Comparison of ENCODE assay signal across 1 cellular context in the genomic region with DNA sequence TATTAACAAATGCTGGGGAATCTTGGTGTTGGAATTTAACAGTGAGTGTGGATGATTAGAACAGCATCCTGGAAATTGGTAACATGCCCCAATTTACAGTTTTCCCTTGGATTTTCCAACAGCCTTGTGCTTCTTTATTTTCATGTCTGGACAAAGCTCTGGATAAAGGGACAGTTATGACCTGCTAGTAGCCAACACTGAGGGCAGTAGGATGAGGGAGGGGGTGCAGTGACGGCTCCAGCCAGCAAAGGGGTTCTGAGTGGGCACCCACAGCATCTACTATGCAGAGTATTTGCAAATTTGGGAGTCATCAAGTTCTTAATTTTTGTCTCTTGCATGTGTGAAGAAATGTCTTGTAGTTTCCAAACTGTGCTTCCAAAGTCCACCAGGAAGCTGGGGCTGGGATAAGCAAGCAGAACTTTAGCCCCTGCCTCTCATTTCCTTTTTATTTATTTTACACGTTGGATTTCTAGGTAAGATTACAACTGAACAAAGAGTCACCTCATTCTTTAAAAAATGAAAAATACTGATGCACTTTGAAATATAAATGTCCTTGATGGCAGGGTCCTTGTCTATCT.
TF ChIP-seq lines count a peak whose summit lies in the region.

No MANE protein-coding gene starts in this region.

TF ChIP-seq in HepG2, 621 proteins besides CTCF, POLR2A, EP300 and RAD21 (continued from another document and continues in another):
- TF ChIP-seq MNT (IDR thresholded peaks at IDR 0.05), result no peak
- TF ChIP-seq REPIN1 (CRISPR knock-in tag; IDR thresholded peaks at IDR 0.05; ENCODE audit: borderline replicate concordance, low read depth), result 0 out of 2 replicates have a peak, but pooled peaks have one; percentile 31
- TF ChIP-seq TRIM22 (IDR thresholded peaks at IDR 0.05), result no peak
- TF ChIP-seq, protein P1, sequence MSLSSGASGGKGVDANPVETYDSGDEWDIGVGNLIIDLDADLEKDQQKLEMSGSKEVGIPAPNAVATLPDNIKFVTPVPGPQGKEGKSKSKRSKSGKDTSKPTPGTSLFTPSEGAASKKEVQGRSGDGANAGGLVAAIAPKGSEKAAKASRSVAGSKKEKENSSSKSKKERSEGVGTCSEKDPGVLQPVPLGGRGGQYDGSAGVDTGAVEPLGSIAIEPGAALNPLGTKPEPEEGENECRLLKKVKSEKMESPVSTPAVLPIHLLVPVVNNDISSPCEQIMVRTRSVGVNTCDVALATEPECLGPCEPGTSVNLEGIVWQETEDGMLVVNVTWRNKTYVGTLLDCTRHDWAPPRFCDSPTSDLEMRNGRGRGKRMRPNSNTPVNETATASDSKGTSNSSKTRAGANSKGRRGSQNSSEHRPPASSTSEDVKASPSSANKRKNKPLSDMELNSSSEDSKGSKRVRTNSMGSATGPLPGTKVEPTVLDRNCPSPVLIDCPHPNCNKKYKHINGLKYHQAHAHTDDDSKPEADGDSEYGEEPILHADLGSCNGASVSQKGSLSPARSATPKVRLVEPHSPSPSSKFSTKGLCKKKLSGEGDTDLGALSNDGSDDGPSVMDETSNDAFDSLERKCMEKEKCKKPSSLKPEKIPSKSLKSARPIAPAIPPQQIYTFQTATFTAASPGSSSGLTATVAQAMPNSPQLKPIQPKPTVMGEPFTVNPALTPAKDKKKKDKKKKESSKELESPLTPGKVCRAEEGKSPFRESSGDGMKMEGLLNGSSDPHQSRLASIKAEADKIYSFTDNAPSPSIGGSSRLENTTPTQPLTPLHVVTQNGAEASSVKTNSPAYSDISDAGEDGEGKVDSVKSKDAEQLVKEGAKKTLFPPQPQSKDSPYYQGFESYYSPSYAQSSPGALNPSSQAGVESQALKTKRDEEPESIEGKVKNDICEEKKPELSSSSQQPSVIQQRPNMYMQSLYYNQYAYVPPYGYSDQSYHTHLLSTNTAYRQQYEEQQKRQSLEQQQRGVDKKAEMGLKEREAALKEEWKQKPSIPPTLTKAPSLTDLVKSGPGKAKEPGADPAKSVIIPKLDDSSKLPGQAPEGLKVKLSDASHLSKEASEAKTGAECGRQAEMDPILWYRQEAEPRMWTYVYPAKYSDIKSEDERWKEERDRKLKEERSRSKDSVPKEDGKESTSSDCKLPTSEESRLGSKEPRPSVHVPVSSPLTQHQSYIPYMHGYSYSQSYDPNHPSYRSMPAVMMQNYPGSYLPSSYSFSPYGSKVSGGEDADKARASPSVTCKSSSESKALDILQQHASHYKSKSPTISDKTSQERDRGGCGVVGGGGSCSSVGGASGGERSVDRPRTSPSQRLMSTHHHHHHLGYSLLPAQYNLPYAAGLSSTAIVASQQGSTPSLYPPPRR (CRISPR knock-in tag; IDR thresholded peaks at IDR 0.05; ENCODE audit: borderline replicate concordance), result no peak
- TF ChIP-seq, protein P2, sequence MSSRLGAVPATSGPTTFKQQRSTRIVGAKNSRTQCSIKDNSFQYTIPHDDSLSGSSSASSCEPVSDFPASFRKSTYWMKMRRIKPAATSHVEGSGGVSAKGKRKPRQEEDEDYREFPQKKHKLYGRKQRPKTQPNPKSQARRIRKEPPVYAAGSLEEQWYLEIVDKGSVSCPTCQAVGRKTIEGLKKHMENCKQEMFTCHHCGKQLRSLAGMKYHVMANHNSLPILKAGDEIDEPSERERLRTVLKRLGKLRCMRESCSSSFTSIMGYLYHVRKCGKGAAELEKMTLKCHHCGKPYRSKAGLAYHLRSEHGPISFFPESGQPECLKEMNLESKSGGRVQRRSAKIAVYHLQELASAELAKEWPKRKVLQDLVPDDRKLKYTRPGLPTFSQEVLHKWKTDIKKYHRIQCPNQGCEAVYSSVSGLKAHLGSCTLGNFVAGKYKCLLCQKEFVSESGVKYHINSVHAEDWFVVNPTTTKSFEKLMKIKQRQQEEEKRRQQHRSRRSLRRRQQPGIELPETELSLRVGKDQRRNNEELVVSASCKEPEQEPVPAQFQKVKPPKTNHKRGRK (CRISPR knock-in tag; IDR thresholded peaks at IDR 0.05), result no peak
- peak; percentile 65; the same call in 1 of the 2 replicates for TF ChIP-seq AHDC1 (CRISPR knock-in tag; IDR thresholded peaks at IDR 0.05; ENCODE audit: borderline replicate concordance)
- TF ChIP-seq NCOR1 (IDR thresholded peaks at IDR 0.05; ENCODE audit: borderline replicate concordance, low read length), result peak; percentile 96
- TF ChIP-seq ZNF75D (CRISPR knock-in tag; IDR thresholded peaks at IDR 0.05; ENCODE audit: borderline replicate concordance), result no peak
- TF ChIP-seq, protein P3, sequence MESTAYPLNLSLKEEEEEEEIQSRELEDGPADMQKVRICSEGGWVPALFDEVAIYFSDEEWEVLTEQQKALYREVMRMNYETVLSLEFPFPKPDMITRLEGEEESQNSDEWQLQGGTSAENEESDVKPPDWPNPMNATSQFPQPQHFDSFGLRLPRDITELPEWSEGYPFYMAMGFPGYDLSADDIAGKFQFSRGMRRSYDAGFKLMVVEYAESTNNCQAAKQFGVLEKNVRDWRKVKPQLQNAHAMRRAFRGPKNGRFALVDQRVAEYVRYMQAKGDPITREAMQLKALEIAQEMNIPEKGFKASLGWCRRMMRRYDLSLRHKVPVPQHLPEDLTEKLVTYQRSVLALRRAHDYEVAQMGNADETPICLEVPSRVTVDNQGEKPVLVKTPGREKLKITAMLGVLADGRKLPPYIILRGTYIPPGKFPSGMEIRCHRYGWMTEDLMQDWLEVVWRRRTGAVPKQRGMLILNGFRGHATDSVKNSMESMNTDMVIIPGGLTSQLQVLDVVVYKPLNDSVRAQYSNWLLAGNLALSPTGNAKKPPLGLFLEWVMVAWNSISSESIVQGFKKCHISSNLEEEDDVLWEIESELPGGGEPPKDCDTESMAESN (CRISPR knock-in tag; conservative IDR thresholded peaks at IDR 0.05), result no peak
- TF ChIP-seq HMG20A (CRISPR knock-in tag; IDR thresholded peaks at IDR 0.05; ENCODE audit: borderline replicate concordance), result peak; percentile 62; the same call in 1 of the 2 replicates
- TF ChIP-seq KLF16 (CRISPR knock-in tag; IDR thresholded peaks at IDR 0.05), result peak in 1 of 2 experiments; percentile 52; a peak in 1 of 4 replicates
- no peak for TF ChIP-seq NR2F1 (CRISPR knock-in tag; IDR thresholded peaks at IDR 0.05)
- TF ChIP-seq ZNF766 (CRISPR knock-in tag; IDR thresholded peaks at IDR 0.05; ENCODE audit: borderline replicate concordance), result no peak
- peak; percentile 64 for TF ChIP-seq FOXO1 (CRISPR knock-in tag; IDR thresholded peaks at IDR 0.05)
- TF ChIP-seq RORA (CRISPR knock-in tag; IDR thresholded peaks at IDR 0.05), result no peak
- TF ChIP-seq GPN1 (CRISPR knock-in tag; IDR thresholded peaks at IDR 0.05; ENCODE audit: borderline replicate concordance), result no peak
- no peak for TF ChIP-seq JARID2 (CRISPR knock-in tag; IDR thresholded peaks at IDR 0.05; ENCODE audit: insufficient replicate concordance)
- TF ChIP-seq, protein P4, sequence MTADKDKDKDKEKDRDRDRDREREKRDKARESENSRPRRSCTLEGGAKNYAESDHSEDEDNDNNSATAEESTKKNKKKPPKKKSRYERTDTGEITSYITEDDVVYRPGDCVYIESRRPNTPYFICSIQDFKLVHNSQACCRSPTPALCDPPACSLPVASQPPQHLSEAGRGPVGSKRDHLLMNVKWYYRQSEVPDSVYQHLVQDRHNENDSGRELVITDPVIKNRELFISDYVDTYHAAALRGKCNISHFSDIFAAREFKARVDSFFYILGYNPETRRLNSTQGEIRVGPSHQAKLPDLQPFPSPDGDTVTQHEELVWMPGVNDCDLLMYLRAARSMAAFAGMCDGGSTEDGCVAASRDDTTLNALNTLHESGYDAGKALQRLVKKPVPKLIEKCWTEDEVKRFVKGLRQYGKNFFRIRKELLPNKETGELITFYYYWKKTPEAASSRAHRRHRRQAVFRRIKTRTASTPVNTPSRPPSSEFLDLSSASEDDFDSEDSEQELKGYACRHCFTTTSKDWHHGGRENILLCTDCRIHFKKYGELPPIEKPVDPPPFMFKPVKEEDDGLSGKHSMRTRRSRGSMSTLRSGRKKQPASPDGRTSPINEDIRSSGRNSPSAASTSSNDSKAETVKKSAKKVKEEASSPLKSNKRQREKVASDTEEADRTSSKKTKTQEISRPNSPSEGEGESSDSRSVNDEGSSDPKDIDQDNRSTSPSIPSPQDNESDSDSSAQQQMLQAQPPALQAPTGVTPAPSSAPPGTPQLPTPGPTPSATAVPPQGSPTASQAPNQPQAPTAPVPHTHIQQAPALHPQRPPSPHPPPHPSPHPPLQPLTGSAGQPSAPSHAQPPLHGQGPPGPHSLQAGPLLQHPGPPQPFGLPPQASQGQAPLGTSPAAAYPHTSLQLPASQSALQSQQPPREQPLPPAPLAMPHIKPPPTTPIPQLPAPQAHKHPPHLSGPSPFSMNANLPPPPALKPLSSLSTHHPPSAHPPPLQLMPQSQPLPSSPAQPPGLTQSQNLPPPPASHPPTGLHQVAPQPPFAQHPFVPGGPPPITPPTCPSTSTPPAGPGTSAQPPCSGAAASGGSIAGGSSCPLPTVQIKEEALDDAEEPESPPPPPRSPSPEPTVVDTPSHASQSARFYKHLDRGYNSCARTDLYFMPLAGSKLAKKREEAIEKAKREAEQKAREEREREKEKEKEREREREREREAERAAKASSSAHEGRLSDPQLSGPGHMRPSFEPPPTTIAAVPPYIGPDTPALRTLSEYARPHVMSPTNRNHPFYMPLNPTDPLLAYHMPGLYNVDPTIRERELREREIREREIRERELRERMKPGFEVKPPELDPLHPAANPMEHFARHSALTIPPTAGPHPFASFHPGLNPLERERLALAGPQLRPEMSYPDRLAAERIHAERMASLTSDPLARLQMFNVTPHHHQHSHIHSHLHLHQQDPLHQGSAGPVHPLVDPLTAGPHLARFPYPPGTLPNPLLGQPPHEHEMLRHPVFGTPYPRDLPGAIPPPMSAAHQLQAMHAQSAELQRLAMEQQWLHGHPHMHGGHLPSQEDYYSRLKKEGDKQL (CRISPR knock-in tag; IDR thresholded peaks at IDR 0.05; ENCODE audit: low read depth), result no peak
- no peak for TF ChIP-seq NFATC3 (CRISPR knock-in tag; IDR thresholded peaks at IDR 0.05)
- peak; percentile 66 for TF ChIP-seq SOX5 (CRISPR knock-in tag; IDR thresholded peaks at IDR 0.05; ENCODE audit: borderline replicate concordance)
- no peak for TF ChIP-seq NR2F2 (IDR thresholded peaks at IDR 0.05; ENCODE audit: borderline replicate concordance, low read depth)
- no peak for TF ChIP-seq ZNF383 (CRISPR knock-in tag; IDR thresholded peaks at IDR 0.05; ENCODE audit: borderline replicate concordance)
- no peak for TF ChIP-seq CERS6 (CRISPR knock-in tag; IDR thresholded peaks at IDR 0.05)
